Comparison of ENCODE assay signal across 9 cellular contexts in the genomic region with DNA sequence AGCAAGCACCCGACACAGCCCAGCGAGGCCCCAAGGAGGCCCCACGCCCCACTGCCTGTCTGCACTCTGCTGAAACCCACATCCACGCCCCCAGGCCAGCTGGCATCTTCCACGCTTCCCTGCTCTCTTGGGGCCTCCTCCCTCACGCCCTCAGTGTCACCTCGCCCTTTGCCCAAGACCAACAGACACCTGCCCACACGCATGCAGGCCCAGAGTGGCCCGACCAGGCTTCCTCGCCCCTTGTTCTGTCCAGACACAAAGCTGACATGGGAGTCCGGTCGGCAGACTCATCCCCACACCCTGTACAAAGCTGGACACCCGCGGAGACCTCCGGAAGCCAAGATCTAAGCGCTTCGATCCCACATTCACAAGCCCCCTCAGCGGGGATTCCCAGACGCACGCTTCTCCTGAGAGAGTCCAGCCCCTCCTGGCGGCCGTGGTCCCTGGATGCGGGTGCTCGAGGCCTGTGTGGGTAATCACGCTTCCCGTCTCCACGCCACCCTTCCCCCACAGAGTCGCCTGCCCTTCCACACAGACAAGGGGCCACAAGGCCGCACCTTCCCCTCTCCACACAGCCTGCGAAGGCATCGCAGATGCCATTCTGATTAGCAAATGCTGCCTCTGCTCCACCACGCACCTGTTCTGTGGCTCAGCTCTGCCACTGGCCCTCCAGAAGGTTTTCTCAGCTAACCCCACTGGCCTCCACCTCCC.
A peak's percentile ranks its signal among the peaks of the same experiment; 100 is the strongest.
DNase-seq lines count a peak whose midpoint lies in the region; ATAC-seq lines count a peak whose summit lies in the region.
"Had no signal": no experiment of that assay in that cellular context is flagged by ENCODE, and none has a peak within 500 bp of the region (broad histone marks: within the 10 kb centered on the region; RNA-seq: fewer than 3 reads in every experiment).

No MANE protein-coding gene starts in this region.

- no peaks in the 10 kb centered on the region for H4K20me1 ChIP-seq in BLaER1

- peak; percentile 75 for ATAC-seq in GM19397 (IDR thresholded peaks at IDR 0.05; ENCODE audit: unreplicated experiment)
- ATAC-seq in HG03342 (IDR thresholded peaks at IDR 0.05; ENCODE audit: unreplicated experiment): peak; percentile 63
- ATAC-seq in Right ventricle myocardium superior (ENCODE audit: poor library complexity): no peak

- peaks cover 60% of the 10 kb centered on the region for H3K4me1 ChIP-seq in BLaER1

- no peaks in the 10 kb centered on the region for H3K27me3 ChIP-seq in BLaER1

- peak overlapping the region; percentile 68 for H3K9ac ChIP-seq in BLaER1

- peak overlapping the region; percentile 97 for H3K4me2 ChIP-seq in BLaER1

- H3K4me3 ChIP-seq in BLaER1: peak overlapping the region; percentile 49; the same call in 1 of the 2 replicates

- H3K27ac ChIP-seq in BLaER1: peak overlapping the region; percentile 77

- no peaks in the 10 kb centered on the region for H3K36me3 ChIP-seq in BLaER1

- DNase-seq in Right ventricle myocardium superior: peak; percentile 34
- no peak for DNase-seq in NCI-H146 (lab: John Stamatoyannopoulos, UW)
- no peak for DNase-seq in Ammon's horn (ENCODE audit: low spot score)
- DNase-seq in cerebellar nuclear complex (lab: John Stamatoyannopoulos, UW): no peak
- no peak for DNase-seq in NK-92 treated with Interleukin-12 subunit alpha and Interleukin-12 subunit beta, amount 100 ng/mL, for 24 hours (lab: John Stamatoyannopoulos, UW)
- DNase-seq: NCI-H2029 treated with DMSO at 0.1 percent for 48 hours had no signal

- intact Hi-C loops in Right ventricle myocardium superior (cut with DNase I): no loop called here

- no peaks in the 10 kb centered on the region for H3K9me3 ChIP-seq in BLaER1
